In genomic region chr17:48555183-48555615, GRCh38 we compare ENCODE assay signal across 1 cellular context.
A peak's percentile ranks its signal among the peaks of the same experiment; 100 is the strongest.
TF ChIP-seq lines count a peak whose summit lies in the region.

No MANE protein-coding gene starts in this region.

TF ChIP-seq in K562, 482 proteins besides CTCF, POLR2A, EP300 and RAD21 (continued from another document and continues in another):
- TF ChIP-seq FOXK1 (CRISPR knock-in tag; IDR thresholded peaks at IDR 0.05; ENCODE audit: borderline replicate concordance) (no peak), POLR2AphosphoS5 (IDR thresholded peaks at IDR 0.05; ENCODE audit: control insufficient read depth, insufficient read depth, low read depth, low read length) (peak; percentile 83), POU5F1 (IDR thresholded peaks at IDR 0.05; ENCODE audit: borderline replicate concordance, low read depth, low read length, partially characterized antibody) (no peak), TAF9B (IDR thresholded peaks at IDR 0.05; ENCODE audit: partially characterized antibody) (peak; percentile 70), CBX5 (IDR thresholded peaks at IDR 0.05; ENCODE audit: borderline replicate concordance, low read depth) (no peak), SREBF1 (IDR thresholded peaks at IDR 0.05; ENCODE audit: borderline replicate concordance, low read depth, low read length) (no peak), HMG20A (CRISPR knock-in tag; conservative IDR thresholded peaks at IDR 0.05) (no peak), JUN (IDR thresholded peaks at IDR 0.05; ENCODE audit: borderline replicate concordance, low read depth, low read length) (no peak), JUN (CRISPR knock-in tag; IDR thresholded peaks at IDR 0.05; ENCODE audit: borderline replicate concordance) (no peak), GTF2E2 (tag; IDR thresholded peaks at IDR 0.05) (0 out of 2 replicates have a peak, but pooled peaks have one; percentile 39), DPF2 (IDR thresholded peaks at IDR 0.05) (peak; percentile 89), TCF7L2 (IDR thresholded peaks at IDR 0.05; ENCODE audit: low read depth, low read length) (no peak), ATF4 (CRISPR knock-in tag; IDR thresholded peaks at IDR 0.05) (no peak), TCF7 (IDR thresholded peaks at IDR 0.05; ENCODE audit: borderline replicate concordance) (no peak), ZNF24 (IDR thresholded peaks at IDR 0.05) (no peak), RFX5 (IDR thresholded peaks at IDR 0.05; ENCODE audit: low read depth, low read length) (no peak), ZNF431 (CRISPR knock-in tag; IDR thresholded peaks at IDR 0.05) (no peak), LEF1 (IDR thresholded peaks at IDR 0.05) (peak; percentile 62), ZNF165 (CRISPR knock-in tag; IDR thresholded peaks at IDR 0.05; ENCODE audit: borderline replicate concordance) (no peak), RCOR1 (IDR thresholded peaks at IDR 0.05; ENCODE audit: borderline replicate concordance in 1 of 2, low read depth in 2 of 2, low read length in 2 of 2) (peak; percentile 72 to 93), STAT5B (CRISPR knock-in tag; IDR thresholded peaks at IDR 0.05) (no peak), PYGO2 (tag; IDR thresholded peaks at IDR 0.05) (peak; percentile 71; the same call in 1 of the 2 replicates), KLF16 (IDR thresholded peaks at IDR 0.05) (no peak), HCFC1 (IDR thresholded peaks at IDR 0.05; ENCODE audit: low read depth, low read length) (no peak), JUND (IDR thresholded peaks at IDR 0.05; ENCODE audit: borderline replicate concordance, low read depth, low read length) (peak; percentile 78), JUND (tag; IDR thresholded peaks at IDR 0.05; ENCODE audit: borderline replicate concordance, low read depth, low read length) (peak; percentile 65; the same call in 1 of the 3 replicates), MAFG (tag; conservative IDR thresholded peaks at IDR 0.05) (no peak), ZNF316 (IDR thresholded peaks at IDR 0.05) (no peak), MEIS2 (IDR thresholded peaks at IDR 0.05; ENCODE audit: partially characterized antibody) (peak; percentile 99), TSHZ1 (CRISPR knock-in tag; IDR thresholded peaks at IDR 0.05) (no peak), ILK (tag; IDR thresholded peaks at IDR 0.05; ENCODE audit: borderline replicate concordance, low read depth) (no peak), RBM22 (IDR thresholded peaks at IDR 0.05; ENCODE audit: low read depth, low read length, poor library complexity, severe bottlenecking) (peak; percentile 33), GABPB1 (CRISPR knock-in tag; IDR thresholded peaks at IDR 0.05) (no peak; the same call in 1 of the 2 replicates), ZBTB7A (IDR thresholded peaks at IDR 0.05; ENCODE audit: borderline replicate concordance, control insufficient read depth, low read depth, low read length) (no peak), SAFB2 (IDR thresholded peaks at IDR 0.05; ENCODE audit: borderline replicate concordance, low read depth, low read length, severe bottlenecking) (no peak), THRB (CRISPR knock-in tag; conservative IDR thresholded peaks at IDR 0.05) (no peak; the same call in 1 of the 2 replicates), ELF2 (CRISPR knock-in tag; IDR thresholded peaks at IDR 0.05) (no peak), ARID3B (CRISPR knock-in tag; IDR thresholded peaks at IDR 0.05; ENCODE audit: borderline replicate concordance) (no peak), SLC30A9 (CRISPR knock-in tag; IDR thresholded peaks at IDR 0.05) (no peak), ZC3H11A (IDR thresholded peaks at IDR 0.05; ENCODE audit: low read depth, low read length) (no peak)
- TF ChIP-seq, protein P1, sequence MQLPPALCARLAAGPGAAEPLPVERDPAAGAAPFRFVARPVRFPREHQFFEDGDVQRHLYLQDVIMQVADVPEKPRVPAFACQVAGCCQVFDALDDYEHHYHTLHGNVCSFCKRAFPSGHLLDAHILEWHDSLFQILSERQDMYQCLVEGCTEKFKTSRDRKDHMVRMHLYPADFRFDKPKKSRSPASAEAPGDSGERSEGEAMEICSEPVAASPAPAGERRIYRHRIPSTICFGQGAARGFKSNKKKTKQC (CRISPR knock-in tag; IDR thresholded peaks at IDR 0.05), result no peak
- TF ChIP-seq, protein P2, sequence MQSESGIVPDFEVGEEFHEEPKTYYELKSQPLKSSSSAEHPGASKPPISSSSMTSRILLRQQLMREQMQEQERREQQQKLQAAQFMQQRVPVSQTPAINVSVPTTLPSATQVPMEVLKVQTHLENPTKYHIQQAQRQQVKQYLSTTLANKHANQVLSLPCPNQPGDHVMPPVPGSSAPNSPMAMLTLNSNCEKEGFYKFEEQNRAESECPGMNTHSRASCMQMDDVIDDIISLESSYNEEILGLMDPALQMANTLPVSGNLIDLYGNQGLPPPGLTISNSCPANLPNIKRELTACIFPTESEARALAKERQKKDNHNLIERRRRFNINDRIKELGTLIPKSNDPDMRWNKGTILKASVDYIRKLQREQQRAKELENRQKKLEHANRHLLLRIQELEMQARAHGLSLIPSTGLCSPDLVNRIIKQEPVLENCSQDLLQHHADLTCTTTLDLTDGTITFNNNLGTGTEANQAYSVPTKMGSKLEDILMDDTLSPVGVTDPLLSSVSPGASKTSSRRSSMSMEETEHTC (IDR thresholded peaks at IDR 0.05), result peak; percentile 78
- TF ChIP-seq, protein P3, sequence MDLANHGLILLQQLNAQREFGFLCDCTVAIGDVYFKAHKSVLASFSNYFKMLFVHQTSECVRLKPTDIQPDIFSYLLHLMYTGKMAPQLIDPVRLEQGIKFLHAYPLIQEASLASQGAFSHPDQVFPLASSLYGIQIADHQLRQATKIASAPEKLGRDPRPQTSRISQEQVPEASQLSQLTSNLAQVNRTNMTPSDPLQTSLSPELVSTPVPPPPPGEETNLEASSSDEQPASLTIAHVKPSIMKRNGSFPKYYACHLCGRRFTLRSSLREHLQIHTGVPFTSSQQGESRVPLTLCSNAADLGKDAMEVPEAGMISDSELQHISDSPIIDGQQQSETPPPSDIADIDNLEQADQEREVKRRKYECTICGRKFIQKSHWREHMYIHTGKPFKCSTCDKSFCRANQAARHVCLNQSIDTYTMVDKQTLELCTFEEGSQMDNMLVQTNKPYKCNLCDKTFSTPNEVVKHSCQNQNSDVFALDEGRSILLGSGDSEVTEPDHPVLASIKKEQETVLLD (IDR thresholded peaks at IDR 0.05), result 0 out of 2 replicates have a peak, but pooled peaks have one; percentile 23
- TF ChIP-seq, protein P4, sequence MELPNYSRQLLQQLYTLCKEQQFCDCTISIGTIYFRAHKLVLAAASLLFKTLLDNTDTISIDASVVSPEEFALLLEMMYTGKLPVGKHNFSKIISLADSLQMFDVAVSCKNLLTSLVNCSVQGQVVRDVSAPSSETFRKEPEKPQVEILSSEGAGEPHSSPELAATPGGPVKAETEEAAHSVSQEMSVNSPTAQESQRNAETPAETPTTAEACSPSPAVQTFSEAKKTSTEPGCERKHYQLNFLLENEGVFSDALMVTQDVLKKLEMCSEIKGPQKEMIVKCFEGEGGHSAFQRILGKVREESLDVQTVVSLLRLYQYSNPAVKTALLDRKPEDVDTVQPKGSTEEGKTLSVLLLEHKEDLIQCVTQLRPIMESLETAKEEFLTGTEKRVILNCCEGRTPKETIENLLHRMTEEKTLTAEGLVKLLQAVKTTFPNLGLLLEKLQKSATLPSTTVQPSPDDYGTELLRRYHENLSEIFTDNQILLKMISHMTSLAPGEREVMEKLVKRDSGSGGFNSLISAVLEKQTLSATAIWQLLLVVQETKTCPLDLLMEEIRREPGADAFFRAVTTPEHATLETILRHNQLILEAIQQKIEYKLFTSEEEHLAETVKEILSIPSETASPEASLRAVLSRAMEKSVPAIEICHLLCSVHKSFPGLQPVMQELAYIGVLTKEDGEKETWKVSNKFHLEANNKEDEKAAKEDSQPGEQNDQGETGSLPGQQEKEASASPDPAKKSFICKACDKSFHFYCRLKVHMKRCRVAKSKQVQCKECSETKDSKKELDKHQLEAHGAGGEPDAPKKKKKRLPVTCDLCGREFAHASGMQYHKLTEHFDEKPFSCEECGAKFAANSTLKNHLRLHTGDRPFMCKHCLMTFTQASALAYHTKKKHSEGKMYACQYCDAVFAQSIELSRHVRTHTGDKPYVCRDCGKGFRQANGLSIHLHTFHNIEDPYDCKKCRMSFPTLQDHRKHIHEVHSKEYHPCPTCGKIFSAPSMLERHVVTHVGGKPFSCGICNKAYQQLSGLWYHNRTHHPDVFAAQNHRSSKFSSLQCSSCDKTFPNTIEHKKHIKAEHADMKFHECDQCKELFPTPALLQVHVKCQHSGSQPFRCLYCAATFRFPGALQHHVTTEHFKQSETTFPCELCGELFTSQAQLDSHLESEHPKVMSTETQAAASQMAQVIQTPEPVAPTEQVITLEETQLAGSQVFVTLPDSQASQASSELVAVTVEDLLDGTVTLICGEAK (IDR thresholded peaks at IDR 0.05), result 0 out of 2 replicates have a peak, but pooled peaks have one; percentile 20
- TF ChIP-seq, protein P4 (CRISPR knock-in tag; IDR thresholded peaks at IDR 0.05), result no peak
